In genomic region chr22:27381960-27382742, GRCh38 we compare ENCODE assay signal across 25 cellular contexts.
DNase-seq lines count a peak whose midpoint lies in the region; ATAC-seq and TF ChIP-seq lines count a peak whose summit lies in the region.
"Had no signal": no experiment of that assay in that cellular context is flagged by ENCODE, and none has a peak within 500 bp of the region (broad histone marks: within the 10 kb centered on the region; RNA-seq: fewer than 3 reads in every experiment).

No MANE protein-coding gene starts in this region.

- no peak overlapping the region for H4K8ac ChIP-seq in H9 (replicated peaks; ENCODE audit: insufficient read length, low read depth, low read length)

- in situ Hi-C loops in SK-MEL-5 (cut with HindIII; ENCODE audit: low pct_unique_long_range_greater_than_20kb, low sequenced_read_pairs): no loop called here

- H3K9me3 Mint-ChIP-seq in H9 (no peaks in the 10 kb centered on the region), type B pancreatic cell (no peaks in the 10 kb centered on the region)
- no peaks in the 10 kb centered on the region for H3K9me3 Mint-ChIP-seq in activated T-helper 1 cell treated with anti-CD3 and anti-CD28 coated beads, Interleukin-12 subunit alpha, Interleukin-12 subunit beta, Interleukin-2, Interleukin-4 antibody, amounts not matched to agents 30 ng/mL and 10 ng/mL and 1 ng/mL, durations not matched to agents 14 hours and 24 hours and 36 hours
- H3K9me3 Mint-ChIP-seq: activated CD4-positive, alpha-beta memory T cell treated with anti-CD3 and anti-CD28 coated beads for 36 hours; central memory CD8-positive, alpha-beta T cell; natural killer cell had no signal

- no peak overlapping the region for H2BK5ac ChIP-seq in H9 (ENCODE audit: insufficient read length, low read length)

- H4K20me1 ChIP-seq in H9 (ENCODE audit: control insufficient read depth, insufficient read depth, insufficient read length): no peaks in the 10 kb centered on the region

- no peaks in the 10 kb centered on the region for H3K4me1 ChIP-seq in H9 (ENCODE audit: insufficient read depth, low read length)
- H3K4me1 ChIP-seq: spleen, uterus had no signal

- H2BK15ac ChIP-seq in H9 (ENCODE audit: low read depth, low read length): no peak overlapping the region

- no peak overlapping the region for H2AK5ac ChIP-seq in H9 (ENCODE audit: insufficient read length, low read length)

- H2AFZ ChIP-seq in H9 (ENCODE audit: low read length): no peak overlapping the region

- H3K79me1 ChIP-seq in H9 (ENCODE audit: insufficient read depth, low read depth, low read length, poor library complexity, severe bottlenecking): no peaks in the 10 kb centered on the region

- intact Hi-C loops in activated T-helper 1 cell treated with anti-CD3 and anti-CD28 coated beads, Interleukin-12 subunit alpha, Interleukin-12 subunit beta, Interleukin-2, Interleukin-4 antibody, amounts not matched to agents 30 ng/mL and 10 ng/mL and 1 ng/mL, durations not matched to agents 14 hours and 24 hours and 36 hours (cut with micrococcal nuclease): no loop called here

- peaks cover 4 to 23% of the 10 kb centered on the region in 2 experiments; a peak in 3 of 4 replicates for H3K4me1 Mint-ChIP-seq in H9
- peaks cover 29% of the 10 kb centered on the region for H3K4me1 Mint-ChIP-seq in type B pancreatic cell (ENCODE audit: unreplicated experiment)
- H3K4me1 Mint-ChIP-seq in activated T-helper 1 cell treated with anti-CD3 and anti-CD28 coated beads, Interleukin-12 subunit alpha, Interleukin-12 subunit beta, Interleukin-2, Interleukin-4 antibody, amounts not matched to agents 30 ng/mL and 10 ng/mL and 1 ng/mL, durations not matched to agents 14 hours and 24 hours and 36 hours (ENCODE audit: low read depth): no peaks in the 10 kb centered on the region
- H3K4me1 Mint-ChIP-seq: CD4-positive, CD25-positive, alpha-beta regulatory T cell; central memory CD8-positive, alpha-beta T cell; IgD-negative memory B cell; natural killer cell had no signal

- peak; percentile 64 for TF ChIP-seq CTCF in H9 (conservative IDR thresholded peaks at IDR 0.05)
- no peak for TF ChIP-seq CTCF in type B pancreatic cell (conservative IDR thresholded peaks at IDR 0.05)

- no peak overlapping the region for H3K4me2 ChIP-seq in H9 (ENCODE audit: insufficient read depth, insufficient read length, low read length)

- H3T11ph ChIP-seq in H9 (ENCODE audit: low read length): no peak overlapping the region

- H4K91ac ChIP-seq in H9 (ENCODE audit: insufficient read length, low read depth, low read length): no peak overlapping the region

- H3K18ac ChIP-seq in H9 (ENCODE audit: insufficient read length, low read depth, low read length): no peak overlapping the region

- DNase-seq in H9 (peak; percentile 61), SK-MEL-5 (ENCODE audit: low read depth, low spot score) (peak; percentile 55), iPS-NIHi11 (ENCODE audit: low spot score) (peak; percentile 54), type B pancreatic cell (ENCODE audit: extremely low spot score, unreplicated experiment) (peak; percentile 55), HUDEP-2 (lab: John Stamatoyannopoulos, UW; ENCODE audit: unreplicated experiment in 76 of 76) (no peak), NCI-H2196 (lab: John Stamatoyannopoulos, UW; ENCODE audit: unreplicated experiment) (no peak)
- DNase-seq in activated T-helper 1 cell treated with anti-CD3 and anti-CD28 coated beads, Interleukin-12 subunit alpha, Interleukin-12 subunit beta, Interleukin-2, Interleukin-4 antibody, amounts not matched to agents 30 ng/mL and 10 ng/mL and 1 ng/mL, durations not matched to agents 14 hours and 24 hours and 36 hours (ENCODE audit: low spot score): no peak
- DNase-seq: activated CD4-positive, alpha-beta memory T cell treated with anti-CD3 and anti-CD28 coated beads for 36 hours; activated CD4-positive, CD25-positive, alpha-beta regulatory T cell treated with anti-CD3 and anti-CD28 coated beads, Interleukin-2, amount 50 U/mL, for 72 hours; CD4-positive, CD25-positive, alpha-beta regulatory T cell; dermis blood vessel endothelial cell; DND-41; hypothalamus; natural killer cell; NCI-H1105 treated with DMSO at 0.1 percent for 48 hours; NCI-H1930; NCI-H2227 treated with DMSO at 0.1 percent for 48 hours; spleen; stimulated activated CD4-positive, alpha-beta T cell treated with anti-CD3 and anti-CD28 coated beads, Interleukin-2, amount 100 ng/mL, for 48 hours; uterus had no signal

- no peak overlapping the region for H3K14ac ChIP-seq in H9 (ENCODE audit: insufficient read depth, low read length)

- H3K23me2 ChIP-seq in H9 (ENCODE audit: insufficient read length, low read depth, low read length, poor library complexity, severe bottlenecking): peaks cover 2% of the 10 kb centered on the region

- no peak overlapping the region for H4K5ac ChIP-seq in H9 (ENCODE audit: insufficient read length, low read depth, low read length)

- H2BK20ac ChIP-seq in H9 (ENCODE audit: low read depth, low read length, poor library complexity, severe bottlenecking): no peak overlapping the region

- H3K27me3 Mint-ChIP-seq in H9 (ENCODE audit: low read depth): peaks cover 4% of the 10 kb centered on the region; the same call in 1 of the 2 replicates
- peaks cover 22% of the 10 kb centered on the region for H3K27me3 Mint-ChIP-seq in type B pancreatic cell
- H3K27me3 Mint-ChIP-seq in activated T-helper 1 cell treated with anti-CD3 and anti-CD28 coated beads, Interleukin-12 subunit alpha, Interleukin-12 subunit beta, Interleukin-2, Interleukin-4 antibody, amounts not matched to agents 30 ng/mL and 10 ng/mL and 1 ng/mL, durations not matched to agents 14 hours and 24 hours and 36 hours (ENCODE audit: insufficient read depth): no peaks in the 10 kb centered on the region
- H3K27me3 Mint-ChIP-seq: activated CD4-positive, alpha-beta memory T cell treated with anti-CD3 and anti-CD28 coated beads for 36 hours; activated naive CD8-positive, alpha-beta T cell; IgD-negative memory B cell had no signal

- no peak overlapping the region for H3K27ac Mint-ChIP-seq in H9
- peak overlapping the region; percentile 35 for H3K27ac Mint-ChIP-seq in type B pancreatic cell
- no peak overlapping the region for H3K27ac Mint-ChIP-seq in activated T-helper 1 cell treated with anti-CD3 and anti-CD28 coated beads, Interleukin-12 subunit alpha, Interleukin-12 subunit beta, Interleukin-2, Interleukin-4 antibody, amounts not matched to agents 30 ng/mL and 10 ng/mL and 1 ng/mL, durations not matched to agents 14 hours and 24 hours and 36 hours
- H3K27ac Mint-ChIP-seq: activated CD4-positive, alpha-beta memory T cell treated with anti-CD3 and anti-CD28 coated beads for 36 hours; activated naive CD8-positive, alpha-beta T cell; CD4-positive, CD25-positive, alpha-beta regulatory T cell; IgD-negative memory B cell; natural killer cell had no signal

- H3K9ac ChIP-seq in H9 (ENCODE audit: extremely low read depth, insufficient read length, low read length): no peak overlapping the region

- H3K56ac ChIP-seq in H9 (ENCODE audit: insufficient read length, low read depth, low read length): no peak overlapping the region

- H3K36me3 Mint-ChIP-seq in H9 (ENCODE audit: insufficient read depth in 1 of 3, low read depth in 3 of 3): no peaks in the 10 kb centered on the region
- H3K36me3 Mint-ChIP-seq in type B pancreatic cell: no peaks in the 10 kb centered on the region
- H3K36me3 Mint-ChIP-seq in activated T-helper 1 cell treated with anti-CD3 and anti-CD28 coated beads, Interleukin-12 subunit alpha, Interleukin-12 subunit beta, Interleukin-2, Interleukin-4 antibody, amounts not matched to agents 30 ng/mL and 10 ng/mL and 1 ng/mL, durations not matched to agents 14 hours and 24 hours and 36 hours (ENCODE audit: low read depth): no peaks in the 10 kb centered on the region
- H3K36me3 Mint-ChIP-seq: activated CD4-positive, alpha-beta memory T cell treated with anti-CD3 and anti-CD28 coated beads for 36 hours; activated naive CD8-positive, alpha-beta T cell; CD4-positive, CD25-positive, alpha-beta regulatory T cell; IgD-negative memory B cell; natural killer cell had no signal

- no peak overlapping the region for H3K4ac ChIP-seq in H9 (ENCODE audit: low read depth, low read length)

- no peaks in the 10 kb centered on the region for H3K79me2 ChIP-seq in H9 (ENCODE audit: insufficient read depth, low read length)

- H3K4me3 Mint-ChIP-seq in H9: no peak overlapping the region
- H3K4me3 Mint-ChIP-seq in type B pancreatic cell: no peak overlapping the region
- H3K4me3 Mint-ChIP-seq in activated T-helper 1 cell treated with anti-CD3 and anti-CD28 coated beads, Interleukin-12 subunit alpha, Interleukin-12 subunit beta, Interleukin-2, Interleukin-4 antibody, amounts not matched to agents 30 ng/mL and 10 ng/mL and 1 ng/mL, durations not matched to agents 14 hours and 24 hours and 36 hours: no peak overlapping the region
- H3K4me3 Mint-ChIP-seq: activated CD4-positive, alpha-beta memory T cell treated with anti-CD3 and anti-CD28 coated beads for 36 hours; activated naive CD8-positive, alpha-beta T cell; CD4-positive, CD25-positive, alpha-beta regulatory T cell; central memory CD8-positive, alpha-beta T cell; IgD-negative memory B cell; natural killer cell had no signal

- H2BK12ac ChIP-seq in H9 (ENCODE audit: insufficient read length, low read depth, low read length): no peak overlapping the region

- no CpG with 5 or more reads among the region's 6 CpGs for WGBS in H9 (ENCODE audit: extremely low coverage, insufficient read length, low lambda C conversion rate)

- H3K9me3 ChIP-seq in H9 (ENCODE audit: control insufficient read depth, low read depth, low read length): no peaks in the 10 kb centered on the region
- H3K9me3 ChIP-seq: spleen, uterus had no signal

- no peak overlapping the region for H3K23ac ChIP-seq in H9 (ENCODE audit: insufficient read length, low read depth, low read length)

- no peaks in the 10 kb centered on the region for H3K27me3 ChIP-seq in H9 (ENCODE audit: insufficient read depth, low read length)
- H3K27me3 ChIP-seq: uterus had no signal

- H3K27ac ChIP-seq in H9 (ENCODE audit: insufficient read length, low read depth, low read length): no peak overlapping the region
- H3K27ac ChIP-seq: RWPE1, spleen, uterus had no signal

- no peak for ATAC-seq in GM21360 (IDR thresholded peaks at IDR 0.05; ENCODE audit: unreplicated experiment)
- ATAC-seq: natural killer cell had no signal

- H2BK120ac ChIP-seq in H9 (ENCODE audit: low read depth, low read length, poor library complexity, severe bottlenecking): no peak overlapping the region

Comparison
In these comparisons a context has a peak if more than half of its experiments do, and no peak if none do; other contexts are left out.
1. DNase-seq: peak in H9 (single experiment), SK-MEL-5 (single experiment), iPS-NIHi11 (single experiment) and type B pancreatic cell (single experiment); none in HUDEP-2 (0 of 76), NCI-H2196 (single experiment) and activated T-helper 1 cell treated with anti-CD3 and anti-CD28 coated beads, Interleukin-12 subunit alpha, Interleukin-12 subunit beta, Interleukin-2, Interleukin-4 antibody, amounts not matched to agents 30 ng/mL and 10 ng/mL and 1 ng/mL, durations not matched to agents 14 hours and 24 hours and 36 hours (single experiment).